ENCODE assay signal across 8 cellular contexts in genomic region chr3:101561630-101562328, GRCh38. TPM values are rescaled to one million over a fixed set of nuclear protein-coding genes. Genes with fewer than 3 reads are reported as not detected.
DNase-seq lines count a peak whose midpoint lies in the region; ATAC-seq and TF ChIP-seq lines count a peak whose summit lies in the region.

Gene TRMT10C, plus strand, starts transcription at chr3:101561868. Its CDS starts 2,914 bp downstream, at chr3:101564782.

- DNase-seq in Caki2 (ENCODE audit: low read depth) (peak; percentile 88), endothelial cell (ENCODE audit: low spot score) (peak; percentile 87), mesothelial cell of epicardium (ENCODE audit: low spot score in 2 of 2, unreplicated experiment in 2 of 2) (peak; percentile 71 to 86)
- peak; percentile 90 for DNase-seq in activated CD8-positive, alpha-beta memory T cell treated with anti-CD3 and anti-CD28 coated beads, Interleukin-2, amount 50 U/mL, for 4 hours
- DNase-seq in stimulated activated CD8-positive, alpha-beta memory T cell treated with anti-CD3 and anti-CD28 coated beads, Interleukin-15, amount 100 ng/mL, for 48 hours (ENCODE audit: low read depth in 2 of 2), result peak; percentile 86 to 90

- H3K27me3 Mint-ChIP-seq in endothelial cell (ENCODE audit: unreplicated experiment), result peaks cover 3% of the 10 kb centered on the region
- peaks cover 6% of the 10 kb centered on the region for H3K27me3 Mint-ChIP-seq in mesothelial cell of epicardium (ENCODE audit: low read depth)

- H3K27me3 ChIP-seq in HUES48 (ENCODE audit: control insufficient read depth, insufficient read depth, low read length) (no peaks in the 10 kb centered on the region), OCI-LY1 (ENCODE audit: insufficient read depth, low read length) (no peaks in the 10 kb centered on the region)

- H3K9ac ChIP-seq in HUES48 (ENCODE audit: low read depth, low read length) (peak within 1 kb of the TSS; percentile 86), OCI-LY1 (ENCODE audit: low read length) (peak within 1 kb of the TSS; percentile 86)

- H3K27ac Mint-ChIP-seq in endothelial cell (ENCODE audit: unreplicated experiment) (peak within 1 kb of the TSS; percentile 98), mesothelial cell of epicardium (peak within 1 kb of the TSS; percentile 98)

- peak within 1 kb of the TSS; percentile 98 for H3K4me3 Mint-ChIP-seq in endothelial cell (ENCODE audit: unreplicated experiment)
- H3K4me3 Mint-ChIP-seq in mesothelial cell of epicardium, result peak within 1 kb of the TSS; percentile 95

- no peaks in the 10 kb centered on the region for H3K9me3 ChIP-seq in HUES48 (ENCODE audit: control insufficient read depth, insufficient read depth, low read length)
- H3K9me3 ChIP-seq in OCI-LY1 (ENCODE audit: low read length), result no peaks in the 10 kb centered on the region

- H3K79me2 ChIP-seq in OCI-LY1 (ENCODE audit: insufficient read depth, low read length), result peaks cover 29% of the 10 kb centered on the region

- in situ Hi-C loops in Caki2 (cut with HindIII; ENCODE audit: low pct_unique_long_range_greater_than_20kb, low sequenced_read_pairs), result no loop called here

- H4K20me1 ChIP-seq in OCI-LY1 (ENCODE audit: insufficient read depth, low read length), result no peaks in the 10 kb centered on the region

- H2AFZ ChIP-seq in OCI-LY1 (ENCODE audit: low read length), result peak within 1 kb of the TSS; percentile 86; the same call in 1 of the 2 replicates

- H3K9me3 Mint-ChIP-seq in endothelial cell (ENCODE audit: unreplicated experiment), result no peaks in the 10 kb centered on the region
- no peaks in the 10 kb centered on the region for H3K9me3 Mint-ChIP-seq in mesothelial cell of epicardium

- H3K27ac ChIP-seq in HUES48 (ENCODE audit: low read depth, low read length) (peak within 1 kb of the TSS; percentile 93), OCI-LY1 (ENCODE audit: low read depth, low read length, poor library complexity, severe bottlenecking) (peak within 1 kb of the TSS; percentile 13)

- ATAC-seq in GM21390 (IDR thresholded peaks at IDR 0.05; ENCODE audit: unreplicated experiment), result peak; percentile 99

- H3K9me2 ChIP-seq in OCI-LY1 (ENCODE audit: low read depth, low read length), result no peaks in the 10 kb centered on the region

- peaks cover 14% of the 10 kb centered on the region for H3K4me1 Mint-ChIP-seq in endothelial cell (ENCODE audit: unreplicated experiment)
- H3K4me1 Mint-ChIP-seq in mesothelial cell of epicardium, result peaks cover 16% of the 10 kb centered on the region

- H3K36me3 ChIP-seq in HUES48 (ENCODE audit: control insufficient read depth, insufficient read depth, low read length) (peaks cover 34% of the 10 kb centered on the region), OCI-LY1 (ENCODE audit: insufficient read depth, low read length) (peaks cover 23% of the 10 kb centered on the region)

- H3K4me2 ChIP-seq in OCI-LY1 (ENCODE audit: low read length), result peak within 1 kb of the TSS; percentile 72

- H3F3A ChIP-seq in OCI-LY1 (ENCODE audit: insufficient read depth, low read length), result no peaks in the 10 kb centered on the region

- TF ChIP-seq CTCF in OCI-LY1 (IDR thresholded peaks at IDR 0.05; ENCODE audit: low read length), result no peak
- TF ChIP-seq CTCF in endothelial cell (IDR thresholded peaks at IDR 0.05; ENCODE audit: unreplicated experiment), result no peak
- TF ChIP-seq CTCF in mesothelial cell of epicardium (IDR thresholded peaks at IDR 0.05; ENCODE audit: unreplicated experiment), result no peak

- H3K36me3 Mint-ChIP-seq in endothelial cell (ENCODE audit: low read depth, unreplicated experiment) (peaks cover 16% of the 10 kb centered on the region), mesothelial cell of epicardium (peaks cover 20% of the 10 kb centered on the region)

- H3K4me1 ChIP-seq in HUES48 (ENCODE audit: control insufficient read depth, insufficient read depth, low read length) (peaks cover 4% of the 10 kb centered on the region; the same call in 1 of the 2 replicates), OCI-LY1 (ENCODE audit: insufficient read depth, low read length, severe bottlenecking) (peaks cover 17% of the 10 kb centered on the region)

- peak within 1 kb of the TSS; percentile 89 for H3K4me3 ChIP-seq in HUES48 (ENCODE audit: low read depth, low read length)
- peak within 1 kb of the TSS; percentile 90 for H3K4me3 ChIP-seq in OCI-LY1 (ENCODE audit: low read depth, low read length, poor library complexity, severe bottlenecking)

RNA-seq across cellular contexts. Expression of gene TRMT10C, which starts in this region (rescaled TPM):
- 21.3 and 31.7 TPM in 2 replicates for total RNA-seq in Caki2 (2014; rRNA removed; shearing (Covaris generic); ENCODE audit: low replicate concordance)
- total RNA-seq in endothelial cell (ENCODE audit: unreplicated experiment), result 26.3 TPM
- 26.1 to 29.2 TPM (median 26.3 TPM) in 3 replicates for total RNA-seq in mesothelial cell of epicardium

Comparison
In these comparisons a context has a peak if more than half of its experiments do, and no peak if none do; other contexts are left out.
1. Peak in every context shown above with its lines: DNase-seq, ATAC-seq, H3K4me3 ChIP-seq and H3K27ac ChIP-seq.